10 cellular contexts compared by ENCODE assay signal in genomic region chr5:68456756-68457217, GRCh38.
DNase-seq lines count a peak whose midpoint lies in the region; ATAC-seq and TF ChIP-seq lines count a peak whose summit lies in the region.
"Had no signal": no experiment of that assay in that cellular context is flagged by ENCODE, and none has a peak within 500 bp of the region (broad histone marks: within the 10 kb centered on the region; RNA-seq: fewer than 3 reads in every experiment).

No MANE protein-coding gene starts in this region.

- no peaks in the 10 kb centered on the region for H3K4me1 ChIP-seq in breast epithelium
- H3K4me1 ChIP-seq in liver (ENCODE audit: control insufficient read depth in 4 of 4, insufficient read depth in 4 of 4, low read length in 3 of 4) = peaks cover 0 to 7% (median 0%) of the 10 kb centered on the region in 4 donors

- no peak for ATAC-seq in GM19351 (IDR thresholded peaks at IDR 0.05; ENCODE audit: unreplicated experiment)
- no peak for ATAC-seq in stimulated activated naive B cell treated with anti-CD40 and anti-IgM and Interleukin-4, amounts not matched to agents 10 μg/mL and 1 μg/mL and 100 μg/mL, for 72 hours (replicated peaks)

- no peaks in the 10 kb centered on the region for H3K36me3 Mint-ChIP-seq in glutamatergic neuron (ENCODE audit: unreplicated experiment)
- H3K36me3 Mint-ChIP-seq in stimulated activated naive B cell treated with anti-CD40 and anti-IgM and Interleukin-4, amounts not matched to agents 10 μg/mL and 1 μg/mL and 100 μg/mL, for 72 hours = no peaks in the 10 kb centered on the region

- no peaks in the 10 kb centered on the region for H3K9me3 Mint-ChIP-seq in glutamatergic neuron (ENCODE audit: unreplicated experiment)
- no peaks in the 10 kb centered on the region for H3K9me3 Mint-ChIP-seq in stimulated activated naive B cell treated with anti-CD40 and anti-IgM and Interleukin-4, amounts not matched to agents 10 μg/mL and 1 μg/mL and 100 μg/mL, for 72 hours
- H3K9me3 Mint-ChIP-seq: activated T-helper 2 cell treated with anti-CD3 and anti-CD28 coated beads, Interferon-gamma antibody, Interleukin-2, Interleukin-4, amounts not matched to agents 10 μg/mL and 5 μg/mL and 100 μg/mL, durations not matched to agents 14 hours and 24 hours and 36 hours had no signal

- H3K4me3 Mint-ChIP-seq in glutamatergic neuron (ENCODE audit: unreplicated experiment) = no peak overlapping the region
- no peak overlapping the region for H3K4me3 Mint-ChIP-seq in stimulated activated naive B cell treated with anti-CD40 and anti-IgM and Interleukin-4, amounts not matched to agents 10 μg/mL and 1 μg/mL and 100 μg/mL, for 72 hours

- no peak overlapping the region for H3K9ac ChIP-seq in liver (ENCODE audit: low read depth in 1 of 2, low read length in 2 of 2)

- H3K27ac ChIP-seq in C4-2B = peak overlapping the region; percentile 69
- peak overlapping the region; percentile 69 to 83 for H3K27ac ChIP-seq in breast epithelium
- H3K27ac ChIP-seq in liver (ENCODE audit: low read depth in 1 of 2, low read length in 2 of 2) = no peak overlapping the region

- H3K36me3 ChIP-seq in breast epithelium (no peaks in the 10 kb centered on the region), liver (ENCODE audit: control insufficient read depth in 4 of 4, insufficient read depth in 3 of 4, low read depth in 1 of 4, low read length in 3 of 4) (no peaks in the 10 kb centered on the region)

- peak; percentile 26 for DNase-seq in HT1080 (ENCODE audit: low read depth)
- DNase-seq in breast epithelium (ENCODE audit: low spot score in 2 of 2) = peak in 1 of 2 donors; percentile 70
- no peak for DNase-seq in Ammon's horn (ENCODE audit: low spot score)
- no peak for DNase-seq in glutamatergic neuron
- DNase-seq in stimulated activated naive B cell treated with anti-CD40 and anti-IgM and Interleukin-4, amounts not matched to agents 10 μg/mL and 1 μg/mL and 100 μg/mL, for 72 hours = no peak
- DNase-seq: stimulated activated CD4-positive, alpha-beta T cell treated with anti-CD3 and anti-CD28 coated beads, Interleukin-4, amount 100 ng/mL, for 24 hours had no signal

- H3K27me3 ChIP-seq in breast epithelium (no peaks in the 10 kb centered on the region), liver (ENCODE audit: control insufficient read depth in 4 of 4, insufficient read depth in 4 of 4, low read length in 3 of 4) (no peaks in the 10 kb centered on the region)

- H3K27me3 Mint-ChIP-seq in glutamatergic neuron (ENCODE audit: unreplicated experiment) = no peaks in the 10 kb centered on the region
- peaks cover 0 to 4% of the 10 kb centered on the region in 2 donors for H3K27me3 Mint-ChIP-seq in stimulated activated naive B cell treated with anti-CD40 and anti-IgM and Interleukin-4, amounts not matched to agents 10 μg/mL and 1 μg/mL and 100 μg/mL, for 72 hours

- TF ChIP-seq POLR2A in breast epithelium (IDR thresholded peaks at IDR 0.05) = no peak

- H3K27ac Mint-ChIP-seq in glutamatergic neuron (ENCODE audit: unreplicated experiment) = no peak overlapping the region
- no peak overlapping the region for H3K27ac Mint-ChIP-seq in stimulated activated naive B cell treated with anti-CD40 and anti-IgM and Interleukin-4, amounts not matched to agents 10 μg/mL and 1 μg/mL and 100 μg/mL, for 72 hours
- H3K27ac Mint-ChIP-seq: activated T-helper 2 cell treated with anti-CD3 and anti-CD28 coated beads, Interferon-gamma antibody, Interleukin-2, Interleukin-4, amounts not matched to agents 10 μg/mL and 5 μg/mL and 100 μg/mL, durations not matched to agents 14 hours and 24 hours and 36 hours had no signal

- TF ChIP-seq RAD21 in liver (IDR thresholded peaks at IDR 0.05) = peak; percentile 26 to 39

- WGBS in liver = 40% methylated on average over 4 of the region's 4 CpGs

- peaks cover 3% of the 10 kb centered on the region for H3K4me1 Mint-ChIP-seq in glutamatergic neuron (ENCODE audit: low read depth, unreplicated experiment)
- H3K4me1 Mint-ChIP-seq in stimulated activated naive B cell treated with anti-CD40 and anti-IgM and Interleukin-4, amounts not matched to agents 10 μg/mL and 1 μg/mL and 100 μg/mL, for 72 hours = no peaks in the 10 kb centered on the region

- intact Hi-C loops in breast epithelium (cut with DNase I; ENCODE audit: low total_unique reads) = no loop called here

- no peaks in the 10 kb centered on the region for H3K9me3 ChIP-seq in breast epithelium
- no peaks in the 10 kb centered on the region for H3K9me3 ChIP-seq in liver (ENCODE audit: control insufficient read depth in 4 of 4, low read length in 3 of 4)

- TF ChIP-seq CTCF in C4-2B (conservative IDR thresholded peaks at IDR 0.05) = no peak
- TF ChIP-seq CTCF in breast epithelium (IDR thresholded peaks at IDR 0.05) = no peak
- no peak for TF ChIP-seq CTCF in liver (IDR thresholded peaks at IDR 0.05; ENCODE audit: low read depth, low read length, missing input control)
- TF ChIP-seq CTCF in glutamatergic neuron (IDR thresholded peaks at IDR 0.05; ENCODE audit: partially characterized antibody, unreplicated experiment) = no peak

- H3K4me3 ChIP-seq in breast epithelium (no peak overlapping the region), liver (ENCODE audit: low read depth in 1 of 3, low read length in 3 of 3) (no peak overlapping the region)

TF ChIP-seq in liver, 16 proteins besides CTCF, POLR2A, EP300 and RAD21:
- peak in 1 of 2 donors; percentile 25 for TF ChIP-seq HNF4A (conservative IDR thresholded peaks at IDR 0.05)
- peak; percentile 95 for TF ChIP-seq JUND (IDR thresholded peaks at IDR 0.05)
- TF ChIP-seq ATF3 (IDR thresholded peaks at IDR 0.05) = peak; percentile 72
- no peak for TF ChIP-seq ZBTB33 (IDR thresholded peaks at IDR 0.05)
- peak; percentile 10 to 41 for TF ChIP-seq RXRA (IDR thresholded peaks at IDR 0.05)

Comparison
In these comparisons a context has a peak if more than half of its experiments do, and no peak if none do; other contexts are left out.
1. H3K27ac ChIP-seq: peak in C4-2B (single experiment) and breast epithelium (2 of 2); none in liver (0 of 2).